Comparison of ENCODE assay signal across 14 cellular contexts in the genomic region with DNA sequence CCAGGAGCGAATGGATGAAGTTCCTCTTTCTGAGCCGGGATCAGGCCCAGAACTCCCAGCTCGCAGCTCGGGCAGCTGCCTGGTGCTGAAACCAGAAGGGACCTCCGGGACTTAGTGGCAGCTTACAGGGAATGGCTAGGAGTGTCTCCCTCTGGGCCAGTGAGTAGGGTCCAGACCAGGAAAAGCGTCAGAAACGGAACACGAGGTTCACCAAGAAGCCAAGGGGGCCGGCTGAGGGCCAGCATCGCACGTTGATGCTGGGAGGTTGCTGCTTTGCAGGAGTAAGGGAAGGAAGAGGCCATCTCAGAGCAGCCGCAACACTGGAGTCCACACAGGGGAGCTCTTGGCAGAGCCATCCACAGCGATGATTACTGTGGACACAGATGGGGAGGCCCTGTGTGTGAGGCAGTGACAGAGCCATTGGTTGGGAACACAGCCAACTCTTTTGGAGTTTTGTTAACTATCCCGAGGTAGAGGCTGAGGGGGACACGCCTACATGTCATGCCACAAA.
DNase-seq lines count a peak whose midpoint lies in the region; ATAC-seq, FAIRE-seq and TF ChIP-seq lines count a peak whose summit lies in the region.
"Had no signal": no experiment of that assay in that cellular context is flagged by ENCODE, and none has a peak within 500 bp of the region (broad histone marks: within the 10 kb centered on the region; RNA-seq: fewer than 3 reads in every experiment).

No MANE protein-coding gene starts in this region.

- no peak overlapping the region for H3K4me3 Mint-ChIP-seq in glutamatergic neuron (ENCODE audit: unreplicated experiment)
- H3K4me3 Mint-ChIP-seq: activated T-cell treated with anti-CD3 and anti-CD28 coated beads, Interleukin-2, amount 50 U/mL, for 4 hours; naive thymus-derived CD4-positive, alpha-beta T cell had no signal

- H3K4me2 ChIP-seq in HepG2 (ENCODE audit: low read depth, low read length), result peak overlapping the region; percentile 15; the same call in 1 of the 2 replicates
- H3K4me2 ChIP-seq in Karpas-422 (ENCODE audit: low read depth, low read length, poor library complexity, severe bottlenecking), result no peak overlapping the region

- H3K9me2 ChIP-seq in Karpas-422 (replicated peaks; ENCODE audit: insufficient read depth, low read length), result no peaks in the 10 kb centered on the region

- DNase-seq in HepG2 (ENCODE audit: low spot score), result peak; percentile 17
- DNase-seq in right lobe of liver, result no peak
- peak; percentile 80 to 88 for DNase-seq in SJCRH30
- DNase-seq in glutamatergic neuron, result no peak
- peak; percentile 58 for DNase-seq in upper lobe of right lung
- DNase-seq in NOMO-1 treated with DMSO at 0.1 percent for 48 hours (lab: John Stamatoyannopoulos, UW; ENCODE audit: unreplicated experiment), result no peak
- no peak for DNase-seq in Karpas-422
- DNase-seq in mesenteric fat pad (ENCODE audit: low spot score), result no peak
- DNase-seq: activated T-cell treated with anti-CD3 and anti-CD28 coated beads, Interleukin-2, amount 50 U/mL, for 4 hours; erythroblast; naive thymus-derived CD4-positive, alpha-beta T cell; NCI-H2029; uterus had no signal

- intact Hi-C loops in HepG2 (cut with micrococcal nuclease; ENCODE audit: unreplicated experiment) (no loop called here), right lobe of liver (cut with DNase I) (no loop called here), upper lobe of right lung (cut with DNase I) (no loop called here)

- H2AFZ ChIP-seq in HepG2 (ENCODE audit: low read length) (no peak overlapping the region), Karpas-422 (ENCODE audit: low read length) (no peak overlapping the region)

- H3K27me3 Mint-ChIP-seq in glutamatergic neuron (ENCODE audit: unreplicated experiment), result peaks cover 6% of the 10 kb centered on the region

- POLR2A ChIA-PET in HepG2 (lab: Yijun Ruan, JAX), result no interaction called here

- TF ChIP-seq CTCF in HepG2 (CRISPR knock-in tag; IDR thresholded peaks at IDR 0.05), result peak; percentile 63
- TF ChIP-seq CTCF in right lobe of liver (IDR thresholded peaks at IDR 0.05), result no peak
- no peak for TF ChIP-seq CTCF in glutamatergic neuron (IDR thresholded peaks at IDR 0.05; ENCODE audit: partially characterized antibody, unreplicated experiment)
- no peak for TF ChIP-seq CTCF in upper lobe of right lung (IDR thresholded peaks at IDR 0.05)

- TF ChIP-seq RAD21 in HepG2 (CRISPR knock-in tag; IDR thresholded peaks at IDR 0.05), result no peak

- FAIRE-seq in HepG2 (lab: Jason Lieb, UNC), result no peak

- H3K4me3 ChIP-seq in HepG2 (replicated peaks in 1 of 3; ENCODE audit: insufficient read depth in 1 of 3, low read depth in 2 of 3, low read length in 3 of 3) (no peak overlapping the region), right lobe of liver (no peak overlapping the region), SJCRH30 (peak overlapping the region; percentile 39), upper lobe of right lung (no peak overlapping the region), Karpas-422 (ENCODE audit: low read length) (no peak overlapping the region)
- H3K4me3 ChIP-seq: uterus had no signal

- H3K27ac ChIP-seq in HepG2 (ENCODE audit: extremely low read length, insufficient read depth, low read length) (no peak overlapping the region), right lobe of liver (no peak overlapping the region), SJCRH30 (peak overlapping the region; percentile 12; the same call in 1 of the 2 replicates), upper lobe of right lung (no peak overlapping the region), Karpas-422 (ENCODE audit: low read length) (no peak overlapping the region)
- H3K27ac ChIP-seq: uterus, VCaP had no signal

- peaks cover 15% of the 10 kb centered on the region for H3K4me1 Mint-ChIP-seq in glutamatergic neuron (ENCODE audit: low read depth, unreplicated experiment)

- no TSS peak for BruUV-seq in HepG2 (replicated peaks; lab: Mats Ljungman, UMichigan)

- H3K36me3 ChIP-seq in HepG2 (replicated peaks in 1 of 2; ENCODE audit: control insufficient read depth in 1 of 2, insufficient read depth in 2 of 2, low read length in 2 of 2) (no peaks in the 10 kb centered on the region), right lobe of liver (no peaks in the 10 kb centered on the region), SJCRH30 (no peaks in the 10 kb centered on the region), upper lobe of right lung (no peaks in the 10 kb centered on the region), Karpas-422 (ENCODE audit: insufficient read depth, low read length) (no peaks in the 10 kb centered on the region)
- H3K36me3 ChIP-seq: uterus had no signal

- no peaks in the 10 kb centered on the region for H3K36me3 Mint-ChIP-seq in glutamatergic neuron (ENCODE audit: unreplicated experiment)
- H3K36me3 Mint-ChIP-seq: naive thymus-derived CD4-positive, alpha-beta T cell had no signal

- H3K27me3 ChIP-seq in HepG2 (ENCODE audit: control insufficient read depth in 1 of 2, insufficient read depth in 2 of 2, low read length in 2 of 2) (peaks cover 0 to 18% of the 10 kb centered on the region in 2 experiments; a peak in 2 of 5 replicates), right lobe of liver (no peaks in the 10 kb centered on the region), SJCRH30 (no peaks in the 10 kb centered on the region), upper lobe of right lung (no peaks in the 10 kb centered on the region), Karpas-422 (ENCODE audit: low read length) (no peaks in the 10 kb centered on the region)
- H3K27me3 ChIP-seq: uterus had no signal

- WGBS in HepG2 (ENCODE audit: low lambda C conversion rate), result 7% methylated on average over 10 of the region's 15 CpGs
- WGBS in right lobe of liver (ENCODE audit: insufficient coverage, low coverage, low lambda C conversion rate, missing lambda C conversion rate), result 45% methylated on average over 11 of the region's 15 CpGs

- peaks cover 2% of the 10 kb centered on the region for H3K9me3 Mint-ChIP-seq in glutamatergic neuron (ENCODE audit: unreplicated experiment)
- H3K9me3 Mint-ChIP-seq: activated T-cell treated with anti-CD3 and anti-CD28 coated beads, Interleukin-2, amount 50 U/mL, for 4 hours had no signal

- in situ Hi-C loops in HepG2 (cut with HindIII; ENCODE audit: extremely low pct_ligation_motif_present, low pct_unique_long_range_greater_than_20kb), result no loop called here

- H3K4me1 ChIP-seq in HepG2 (ENCODE audit: insufficient read depth, low read length) (peaks cover 11% of the 10 kb centered on the region), right lobe of liver (no peaks in the 10 kb centered on the region), SJCRH30 (peaks cover 34% of the 10 kb centered on the region), upper lobe of right lung (peaks cover 21% of the 10 kb centered on the region), Karpas-422 (ENCODE audit: low read length) (no peaks in the 10 kb centered on the region)
- H3K4me1 ChIP-seq: uterus had no signal

- peak overlapping the region; percentile 59 for H3K27ac Mint-ChIP-seq in glutamatergic neuron (ENCODE audit: unreplicated experiment)

- TF ChIP-seq POLR2A in HepG2 (IDR thresholded peaks at IDR 0.05; ENCODE audit: insufficient read depth in 1 of 2, low read depth in 2 of 2, low read length in 2 of 2), result no peak
- TF ChIP-seq POLR2A in right lobe of liver (IDR thresholded peaks at IDR 0.05), result no peak

- CTCF ChIA-PET in HepG2 (lab: Yijun Ruan, JAX; ENCODE audit: low intra/inter-chr PET ratio, low total read pairs), result no interaction called here

- H3K9ac ChIP-seq in HepG2 (ENCODE audit: insufficient read depth, low read depth, low read length) (no peak overlapping the region), Karpas-422 (ENCODE audit: low read length) (no peak overlapping the region)

- TF ChIP-seq EP300 in HepG2 (IDR thresholded peaks at IDR 0.05; ENCODE audit: low read depth in 2 of 2, low read length in 2 of 2), result no peak
- TF ChIP-seq EP300 in HepG2 (CRISPR knock-in tag; IDR thresholded peaks at IDR 0.05; ENCODE audit: borderline replicate concordance), result no peak

- H3K79me2 ChIP-seq in HepG2 (ENCODE audit: insufficient read depth, low read length), result no peaks in the 10 kb centered on the region
- no peaks in the 10 kb centered on the region for H3K79me2 ChIP-seq in Karpas-422 (ENCODE audit: low read length)

- no peaks in the 10 kb centered on the region for H3K9me3 ChIP-seq in HepG2 (ENCODE audit: low read length)
- no peaks in the 10 kb centered on the region for H3K9me3 ChIP-seq in right lobe of liver
- H3K9me3 ChIP-seq in SJCRH30 (replicated peaks), result no peaks in the 10 kb centered on the region
- no peaks in the 10 kb centered on the region for H3K9me3 ChIP-seq in upper lobe of right lung
- H3K9me3 ChIP-seq in Karpas-422 (ENCODE audit: low read length), result no peaks in the 10 kb centered on the region
- H3K9me3 ChIP-seq: uterus had no signal

- H4K20me1 ChIP-seq in HepG2 (ENCODE audit: insufficient read depth, low read length) (no peaks in the 10 kb centered on the region), Karpas-422 (ENCODE audit: insufficient read depth, low read depth, low read length) (no peaks in the 10 kb centered on the region)

- peak; percentile 85 for ATAC-seq in HepG2
- ATAC-seq in right lobe of liver, result no peak
- ATAC-seq in upper lobe of right lung, result no peak
- ATAC-seq: activated T-cell treated with anti-CD3 and anti-CD28 coated beads, Interleukin-2, amount 50 U/mL, for 4 hours; naive thymus-derived CD4-positive, alpha-beta T cell had no signal

TF ChIP-seq in HepG2, 621 proteins besides CTCF, POLR2A, EP300 and RAD21 (continues in another document):
- TF ChIP-seq, protein P1, sequence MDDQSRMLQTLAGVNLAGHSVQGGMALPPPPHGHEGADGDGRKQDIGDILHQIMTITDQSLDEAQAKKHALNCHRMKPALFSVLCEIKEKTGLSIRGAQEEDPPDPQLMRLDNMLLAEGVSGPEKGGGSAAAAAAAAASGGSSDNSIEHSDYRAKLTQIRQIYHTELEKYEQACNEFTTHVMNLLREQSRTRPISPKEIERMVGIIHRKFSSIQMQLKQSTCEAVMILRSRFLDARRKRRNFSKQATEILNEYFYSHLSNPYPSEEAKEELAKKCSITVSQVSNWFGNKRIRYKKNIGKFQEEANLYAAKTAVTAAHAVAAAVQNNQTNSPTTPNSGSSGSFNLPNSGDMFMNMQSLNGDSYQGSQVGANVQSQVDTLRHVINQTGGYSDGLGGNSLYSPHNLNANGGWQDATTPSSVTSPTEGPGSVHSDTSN (CRISPR knock-in tag; IDR thresholded peaks at IDR 0.05; ENCODE audit: borderline replicate concordance), result no peak
- TF ChIP-seq PCBP2 (optimal IDR thresholded peaks at IDR 0.05; ENCODE audit: low read depth, low read length, poor library complexity, severe bottlenecking) (no peak), SCMH1 (CRISPR knock-in tag; IDR thresholded peaks at IDR 0.05; ENCODE audit: borderline replicate concordance) (no peak), LCORL (IDR thresholded peaks at IDR 0.05) (no peak), LCORL (CRISPR knock-in tag; IDR thresholded peaks at IDR 0.05) (0 out of 2 replicates have a peak, but pooled peaks have one; percentile 19), ZNF430 (CRISPR knock-in tag; IDR thresholded peaks at IDR 0.05) (no peak), RBM39 (IDR thresholded peaks at IDR 0.05; ENCODE audit: low read depth, low read length, poor library complexity, severe bottlenecking) (no peak)

Comparison
In these comparisons a context has a peak if more than half of its experiments do, and no peak if none do; other contexts are left out.
1. DNase-seq: peak in HepG2 (single experiment), SJCRH30 (2 of 2) and upper lobe of right lung (single experiment); none in right lobe of liver (0 of 3), glutamatergic neuron (single experiment), NOMO-1 treated with DMSO at 0.1 percent for 48 hours (single experiment), Karpas-422 (single experiment) and mesenteric fat pad (single experiment).